Comparison of ENCODE assay signal across 1 cellular context in genomic region chr19:2041686-2042484, GRCh38.
TF ChIP-seq lines count a peak whose summit lies in the region.

No MANE protein-coding gene starts in this region.

TF ChIP-seq in GM12878, 131 proteins besides CTCF, POLR2A, EP300 and RAD21 (continued from another document):
- peak; percentile 55; the same call in 1 of the 2 replicates for TF ChIP-seq TCF3 (IDR thresholded peaks at IDR 0.05; ENCODE audit: borderline replicate concordance, insufficient read depth, low read depth, low read length)
- no peak for TF ChIP-seq HDAC2 (IDR thresholded peaks at IDR 0.05)
- TF ChIP-seq POLR2AphosphoS5 (IDR thresholded peaks at IDR 0.05; ENCODE audit: low read length), result peak; percentile 74
- TF ChIP-seq POU2F2 (IDR thresholded peaks at IDR 0.05; ENCODE audit: borderline replicate concordance, low read depth, low read length), result 0 out of 3 replicates have a peak, but pooled peaks have one; percentile 20
- peak in 1 of 2 experiments; percentile 95; a peak in 2 of 4 replicates for TF ChIP-seq CEBPB (IDR thresholded peaks at IDR 0.05; ENCODE audit: borderline replicate concordance in 1 of 2, low read depth in 2 of 2, low read length in 2 of 2)
- TF ChIP-seq GATAD2B (conservative IDR thresholded peaks at IDR 0.05; ENCODE audit: low read depth), result peak; percentile 60
- TF ChIP-seq TBL1XR1 (IDR thresholded peaks at IDR 0.05; ENCODE audit: low read depth, low read length), result peak; percentile 35; the same call in 1 of the 2 replicates
- TF ChIP-seq WRNIP1 (IDR thresholded peaks at IDR 0.05; ENCODE audit: borderline replicate concordance, low read depth, low read length), result no peak
